Comparison of ENCODE assay signal across 1 cellular context in the genomic region with DNA sequence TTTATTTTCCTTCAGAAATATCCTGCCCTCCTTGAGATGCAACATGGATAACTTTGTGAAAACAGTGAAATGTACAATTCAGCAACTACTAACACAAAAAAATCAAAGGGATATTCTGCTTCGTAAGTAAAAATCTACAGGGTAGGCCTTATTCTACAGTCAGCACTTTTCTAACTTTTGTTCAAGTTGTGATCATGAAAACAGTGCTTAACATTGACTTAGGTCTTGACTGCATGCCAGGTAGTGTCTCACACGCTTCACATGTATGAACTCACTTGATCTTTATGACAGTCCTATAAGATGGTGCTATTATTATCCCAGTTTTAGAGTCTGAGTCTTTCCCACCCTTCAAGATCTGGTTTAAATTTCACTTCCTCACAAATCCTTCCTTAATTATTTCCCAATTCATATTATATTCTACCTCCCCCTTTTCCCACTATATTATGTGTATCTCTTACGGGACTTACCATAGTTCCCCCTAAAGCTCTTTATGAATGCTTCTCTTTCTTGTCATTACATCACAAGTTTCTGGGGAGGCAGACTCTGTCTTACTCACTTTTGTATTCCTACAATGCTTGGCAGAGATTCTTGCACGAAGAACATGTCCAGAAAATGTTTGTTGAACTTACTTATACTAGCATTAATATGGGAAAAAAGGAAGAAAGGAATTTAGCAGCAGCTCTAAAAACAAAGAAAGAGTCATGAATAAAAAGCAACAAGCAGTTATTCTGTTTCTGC.
TF ChIP-seq lines count a peak whose summit lies in the region.

No MANE protein-coding gene starts in this region.

TF ChIP-seq in K562, 482 proteins besides CTCF, POLR2A, EP300 and RAD21 (continued from another document):
- TF ChIP-seq, protein P1, sequence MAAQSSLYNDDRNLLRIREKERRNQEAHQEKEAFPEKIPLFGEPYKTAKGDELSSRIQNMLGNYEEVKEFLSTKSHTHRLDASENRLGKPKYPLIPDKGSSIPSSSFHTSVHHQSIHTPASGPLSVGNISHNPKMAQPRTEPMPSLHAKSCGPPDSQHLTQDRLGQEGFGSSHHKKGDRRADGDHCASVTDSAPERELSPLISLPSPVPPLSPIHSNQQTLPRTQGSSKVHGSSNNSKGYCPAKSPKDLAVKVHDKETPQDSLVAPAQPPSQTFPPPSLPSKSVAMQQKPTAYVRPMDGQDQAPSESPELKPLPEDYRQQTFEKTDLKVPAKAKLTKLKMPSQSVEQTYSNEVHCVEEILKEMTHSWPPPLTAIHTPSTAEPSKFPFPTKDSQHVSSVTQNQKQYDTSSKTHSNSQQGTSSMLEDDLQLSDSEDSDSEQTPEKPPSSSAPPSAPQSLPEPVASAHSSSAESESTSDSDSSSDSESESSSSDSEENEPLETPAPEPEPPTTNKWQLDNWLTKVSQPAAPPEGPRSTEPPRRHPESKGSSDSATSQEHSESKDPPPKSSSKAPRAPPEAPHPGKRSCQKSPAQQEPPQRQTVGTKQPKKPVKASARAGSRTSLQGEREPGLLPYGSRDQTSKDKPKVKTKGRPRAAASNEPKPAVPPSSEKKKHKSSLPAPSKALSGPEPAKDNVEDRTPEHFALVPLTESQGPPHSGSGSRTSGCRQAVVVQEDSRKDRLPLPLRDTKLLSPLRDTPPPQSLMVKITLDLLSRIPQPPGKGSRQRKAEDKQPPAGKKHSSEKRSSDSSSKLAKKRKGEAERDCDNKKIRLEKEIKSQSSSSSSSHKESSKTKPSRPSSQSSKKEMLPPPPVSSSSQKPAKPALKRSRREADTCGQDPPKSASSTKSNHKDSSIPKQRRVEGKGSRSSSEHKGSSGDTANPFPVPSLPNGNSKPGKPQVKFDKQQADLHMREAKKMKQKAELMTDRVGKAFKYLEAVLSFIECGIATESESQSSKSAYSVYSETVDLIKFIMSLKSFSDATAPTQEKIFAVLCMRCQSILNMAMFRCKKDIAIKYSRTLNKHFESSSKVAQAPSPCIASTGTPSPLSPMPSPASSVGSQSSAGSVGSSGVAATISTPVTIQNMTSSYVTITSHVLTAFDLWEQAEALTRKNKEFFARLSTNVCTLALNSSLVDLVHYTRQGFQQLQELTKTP (IDR thresholded peaks at IDR 0.05; ENCODE audit: low read depth in 1 of 2, partially characterized antibody in 2 of 2): no peak
- TF ChIP-seq ZEB2 (IDR thresholded peaks at IDR 0.05) (no peak), GATA2 (CRISPR knock-in tag; IDR thresholded peaks at IDR 0.05) (no peak), C11orf30 (IDR thresholded peaks at IDR 0.05; ENCODE audit: low read depth) (peak; percentile 73), ZNF165 (CRISPR knock-in tag; IDR thresholded peaks at IDR 0.05; ENCODE audit: borderline replicate concordance) (no peak), MAFF (IDR thresholded peaks at IDR 0.05; ENCODE audit: low read length) (0 out of 2 replicates have a peak, but pooled peaks have one; percentile 16), U2AF2 (optimal IDR thresholded peaks at IDR 0.05; ENCODE audit: low read depth, low read length) (no peak), ZNF224 (CRISPR knock-in tag; IDR thresholded peaks at IDR 0.05) (no peak), RBM22 (IDR thresholded peaks at IDR 0.05; ENCODE audit: low read depth, low read length, poor library complexity, severe bottlenecking) (no peak), PHB2 (IDR thresholded peaks at IDR 0.05; ENCODE audit: low read depth) (no peak), ZNF316 (IDR thresholded peaks at IDR 0.05) (peak; percentile 84)
- TF ChIP-seq, protein P2, sequence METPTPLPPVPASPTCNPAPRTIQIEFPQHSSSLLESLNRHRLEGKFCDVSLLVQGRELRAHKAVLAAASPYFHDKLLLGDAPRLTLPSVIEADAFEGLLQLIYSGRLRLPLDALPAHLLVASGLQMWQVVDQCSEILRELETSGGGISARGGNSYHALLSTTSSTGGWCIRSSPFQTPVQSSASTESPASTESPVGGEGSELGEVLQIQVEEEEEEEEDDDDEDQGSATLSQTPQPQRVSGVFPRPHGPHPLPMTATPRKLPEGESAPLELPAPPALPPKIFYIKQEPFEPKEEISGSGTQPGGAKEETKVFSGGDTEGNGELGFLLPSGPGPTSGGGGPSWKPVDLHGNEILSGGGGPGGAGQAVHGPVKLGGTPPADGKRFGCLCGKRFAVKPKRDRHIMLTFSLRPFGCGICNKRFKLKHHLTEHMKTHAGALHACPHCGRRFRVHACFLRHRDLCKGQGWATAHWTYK (CRISPR knock-in tag; IDR thresholded peaks at IDR 0.05): no peak
TF ChIP-seq in K562: peak in this region for 4.
